In the genomic region with DNA sequence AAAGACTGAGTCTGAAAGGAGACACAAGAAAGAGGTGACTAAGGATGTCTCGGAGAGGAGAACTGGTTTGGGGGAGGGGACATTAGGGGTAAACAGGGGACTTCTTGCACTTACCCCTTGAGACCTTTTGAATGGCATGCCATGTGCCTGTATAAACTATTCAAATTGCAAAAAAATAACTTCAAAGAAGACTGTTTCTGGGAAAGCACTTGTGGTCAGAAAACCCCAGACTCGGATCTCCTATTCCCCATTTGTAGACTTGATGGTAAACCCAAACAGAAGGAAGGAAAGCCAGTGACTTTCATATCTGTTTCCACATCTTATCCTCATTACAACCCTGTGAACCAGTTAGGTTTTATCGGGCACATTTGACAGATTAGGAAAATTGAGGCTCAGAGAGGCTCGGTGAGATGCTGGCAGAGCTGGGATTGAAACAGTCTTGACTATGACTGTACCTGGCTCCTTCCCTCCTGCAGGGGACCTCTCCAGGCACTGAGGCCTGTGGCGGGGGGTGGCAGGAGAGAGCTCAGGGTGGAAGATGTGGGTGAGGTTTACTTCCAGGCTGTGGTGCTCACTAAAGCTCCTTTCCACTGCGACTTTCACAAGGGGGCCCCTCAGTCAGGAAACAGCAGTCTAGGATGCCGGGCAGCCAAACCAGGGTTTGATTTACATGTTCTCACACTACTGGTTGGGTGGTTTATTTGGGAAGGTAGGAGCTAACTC, we compare ENCODE assay signal across 18 cellular contexts. TPM values are rescaled to one million over a fixed set of nuclear protein-coding genes. Genes with fewer than 3 reads are reported as not detected.
A peak's percentile ranks its signal among the peaks of the same experiment; 100 is the strongest.
DNase-seq lines count a peak whose midpoint lies in the region; ATAC-seq, FAIRE-seq and TF ChIP-seq lines count a peak whose summit lies in the region.
"Had no signal": no experiment of that assay in that cellular context is flagged by ENCODE, and none has a peak within 500 bp of the region (broad histone marks: within the 10 kb centered on the region; RNA-seq: fewer than 3 reads in every experiment).

No MANE protein-coding gene starts in this region.

- CTCF ChIA-PET in H1 (lab: Charles Lee; ENCODE audit: partially characterized antibody) = interaction anchor here (0.6 to 2.3 kb wide), 9 partner anchors 9 to 345 kb away, joined by 3 to 8 read pairs (median 4); no protein-coding TSS in a partner anchor

- peak overlapping the region; percentile 14; the same call in 1 of the 2 replicates for H2AFZ ChIP-seq in H1 (ENCODE audit: low read length)

- H3K9ac ChIP-seq in BLaER1 treated with 17β-estradiol and CSF1 and Interleukin-3, amounts not matched to agents 10 nM and 100 nM = peak overlapping the region in 6 of 11 experiments; percentile 6 to 41 (median 32); a peak in 5 of 22 replicates
- H3K9ac ChIP-seq in H1 (replicated peaks in 1 of 4; ENCODE audit: extremely low read depth in 1 of 4, low read depth in 3 of 4, low read length in 3 of 4) = no peak overlapping the region; a peak in 1 of 7 replicates

- no peaks in the 10 kb centered on the region for H3K27me3 ChIP-seq in BLaER1 treated with 17β-estradiol and CSF1 and Interleukin-3, amounts not matched to agents 10 nM and 100 nM
- H3K27me3 ChIP-seq in H1 (replicated peaks in 1 of 4; ENCODE audit: control insufficient read depth in 3 of 4, extremely low read depth in 1 of 4, insufficient read depth in 3 of 4, low read length in 3 of 4) = no peaks in the 10 kb centered on the region
- H3K27me3 ChIP-seq: right atrium auricular region had no signal

- TF ChIP-seq POLR2A in NB4 (IDR thresholded peaks at IDR 0.05; ENCODE audit: extremely low read depth, insufficient read length) = no peak
- TF ChIP-seq POLR2A in H1 (IDR thresholded peaks at IDR 0.05; ENCODE audit: control extremely low read depth in 1 of 2, low read depth in 2 of 2, low read length in 2 of 2) = no peak

- no peak overlapping the region for H3K4ac ChIP-seq in H1 (replicated peaks; ENCODE audit: insufficient read length, low read depth, low read length)

- no peaks in the 10 kb centered on the region for H4K20me1 ChIP-seq in BLaER1 treated with 17β-estradiol and CSF1 and Interleukin-3, amounts not matched to agents 10 nM and 100 nM
- no peaks in the 10 kb centered on the region for H4K20me1 ChIP-seq in H1 (replicated peaks in 1 of 2; ENCODE audit: control insufficient read depth in 1 of 2, insufficient read depth in 2 of 2, low read length in 2 of 2)

- peak in 1 of 2 experiments; percentile 15; a peak in 1 of 4 replicates for TF ChIP-seq RAD21 in H1 (IDR thresholded peaks at IDR 0.05 in 1 of 2, conservative IDR thresholded peaks at IDR 0.05 in 1 of 2; ENCODE audit: low read depth in 2 of 2, low read length in 2 of 2)

- POLR2A ChIA-PET in H1 (lab: Charles Lee; ENCODE audit: partially characterized antibody) = no interaction called here

- no peak overlapping the region for H3K18ac ChIP-seq in H1 (ENCODE audit: extremely low read depth, low read length)

- no peaks in the 10 kb centered on the region for H3K9me3 ChIP-seq in BLaER1 treated with 17β-estradiol and CSF1 and Interleukin-3, amounts not matched to agents 10 nM and 100 nM (replicated peaks in 1 of 11)
- no peaks in the 10 kb centered on the region for H3K9me3 ChIP-seq in H1 (ENCODE audit: insufficient read depth in 2 of 2, low read depth in 1 of 2, low read length in 1 of 2)
- H3K9me3 ChIP-seq: left ventricle myocardium inferior, right atrium auricular region had no signal

- H3K23ac ChIP-seq in H1 (ENCODE audit: insufficient read length) = no peak overlapping the region

- no peak overlapping the region for H3K4me3 ChIP-seq in BLaER1 treated with 17β-estradiol and CSF1 and Interleukin-3, amounts not matched to agents 10 nM and 100 nM
- no peak overlapping the region for H3K4me3 ChIP-seq in NB4 (ENCODE audit: low read depth, low read length)
- no peak overlapping the region for H3K4me3 ChIP-seq in H1 (ENCODE audit: extremely low read depth in 1 of 4, insufficient read depth in 2 of 4, low read depth in 3 of 4, low read length in 4 of 4)
- H3K4me3 ChIP-seq: left ventricle myocardium inferior, right atrium auricular region had no signal

- peak overlapping the region in 8 of 11 experiments; percentile 5 to 60 (median 38); a peak in 13 of 22 replicates for H3K27ac ChIP-seq in BLaER1 treated with 17β-estradiol and CSF1 and Interleukin-3, amounts not matched to agents 10 nM and 100 nM
- H3K27ac ChIP-seq in H1 (ENCODE audit: low read depth, low read length) = no peak overlapping the region
- H3K27ac ChIP-seq: C4-2B, left ventricle myocardium inferior, right atrium auricular region had no signal

- H2BK120ac ChIP-seq in H1 (replicated peaks; ENCODE audit: low read depth, low read length) = no peak overlapping the region

- H3K4me1 ChIP-seq in BLaER1 treated with 17β-estradiol and CSF1 and Interleukin-3, amounts not matched to agents 10 nM and 100 nM = peaks cover 57 to 73% (median 64%) of the 10 kb centered on the region in 10 experiments
- H3K4me1 ChIP-seq in H1 (replicated peaks in 1 of 4; ENCODE audit: control insufficient read depth in 3 of 4, insufficient read depth in 4 of 4, low read length in 3 of 4) = peaks cover 0 to 4% (median under 1%) of the 10 kb centered on the region in 4 experiments; a peak in 4 of 7 replicates

- peak; percentile 48 for DNase-seq in NB4 (ENCODE audit: low read depth)
- DNase-seq in H1 (ENCODE audit: low read depth in 1 of 2, low spot score in 2 of 2) = no peak
- no peak for DNase-seq in Right ventricle myocardium superior
- DNase-seq: HFFc6; hippocampal formation; left ventricle myocardium inferior; NCI-H1436; NCI-H446 treated with DMSO at 0.1 percent for 48 hours; RPMI8226; stimulated activated CD4-positive, alpha-beta T cell treated with anti-CD3 and anti-CD28 coated beads, Interleukin-2, amount 100 ng/mL, for 48 hours had no signal

- FAIRE-seq in H1 (lab: Jason Lieb, UNC) = no peak
- FAIRE-seq: G401.6 had no signal

- no peak overlapping the region for H2AK5ac ChIP-seq in H1 (ENCODE audit: low read depth, low read length)

- TF ChIP-seq EP300 in H1 (IDR thresholded peaks at IDR 0.05; ENCODE audit: borderline replicate concordance in 1 of 2, low read depth in 2 of 2, low read length in 2 of 2) = no peak

- no peaks in the 10 kb centered on the region for H3K36me3 ChIP-seq in BLaER1 treated with 17β-estradiol and CSF1 and Interleukin-3, amounts not matched to agents 10 nM and 100 nM
- H3K36me3 ChIP-seq in H1 (ENCODE audit: control insufficient read depth in 2 of 4, insufficient read depth in 4 of 4, low read length in 3 of 4) = no peaks in the 10 kb centered on the region
- H3K36me3 ChIP-seq: left ventricle myocardium inferior, right atrium auricular region had no signal

- no peak overlapping the region for H2BK15ac ChIP-seq in H1 (ENCODE audit: low read length)

- no peak overlapping the region for H2BK5ac ChIP-seq in H1 (ENCODE audit: low read depth, low read length)

- no peak overlapping the region for H3K14ac ChIP-seq in H1 (ENCODE audit: insufficient read length)

- no peak overlapping the region for H4K8ac ChIP-seq in H1 (ENCODE audit: extremely low read depth, insufficient read depth, low read length)

- H3K79me1 ChIP-seq in H1 (ENCODE audit: low read depth, low read length) = no peaks in the 10 kb centered on the region

- H2BK20ac ChIP-seq in H1 (ENCODE audit: low read length) = no peak overlapping the region

- H2BK12ac ChIP-seq in H1 (ENCODE audit: low read depth, low read length) = no peak overlapping the region

- no peak for ATAC-seq in HG03442 (IDR thresholded peaks at IDR 0.05; ENCODE audit: unreplicated experiment)
- no peak for ATAC-seq in HG03571 (IDR thresholded peaks at IDR 0.05; ENCODE audit: unreplicated experiment)
- ATAC-seq in Right ventricle myocardium superior (ENCODE audit: poor library complexity) = no peak
- no peak for ATAC-seq in HG03354 (IDR thresholded peaks at IDR 0.05; ENCODE audit: poor library complexity, severe bottlenecking, unreplicated experiment)

- WGBS in H1 (ENCODE audit: extremely low coverage in 1 of 2, insufficient coverage in 1 of 2, insufficient read length in 1 of 2, insufficient replicate concordance in 2 of 2, low coverage in 1 of 2, low lambda C conversion rate in 2 of 2, missing lambda C conversion rate in 1 of 2), 2 experiments = 78% methylated on average over 7 of the region's 7 CpGs; no CpG with 5 or more reads in 1 of the 2 experiments

- H3K23me2 ChIP-seq in H1 (ENCODE audit: low read depth, low read length) = no peaks in the 10 kb centered on the region; the same call in 1 of the 2 replicates

- no peak overlapping the region for H4K91ac ChIP-seq in H1 (replicated peaks; ENCODE audit: insufficient read length, low read length)

- no peak overlapping the region for H3K56ac ChIP-seq in H1 (replicated peaks; ENCODE audit: insufficient read length, low read depth, low read length)

- H3K79me2 ChIP-seq in H1 (ENCODE audit: control insufficient read depth in 1 of 2, insufficient read depth in 2 of 2, low read length in 2 of 2) = no peaks in the 10 kb centered on the region

- intact Hi-C loops in Right ventricle myocardium superior (cut with DNase I) = no loop called here

- H3K4me2 ChIP-seq in BLaER1 treated with 17β-estradiol and CSF1 and Interleukin-3, amounts not matched to agents 10 nM and 100 nM = peak overlapping the region; percentile 53 to 83 (median 78)
- H3K4me2 ChIP-seq in H1 (ENCODE audit: insufficient read depth in 1 of 2, low read depth in 2 of 2, low read length in 2 of 2) = 0 out of 4 replicates have a peak overlapping the region, but pooled peaks of 1 of the 2 experiments have one; percentile 12

- H4K5ac ChIP-seq in H1 (ENCODE audit: insufficient read length, low read depth, low read length) = no peak overlapping the region

- TF ChIP-seq CTCF in GM12873 (IDR thresholded peaks at IDR 0.05; ENCODE audit: insufficient read depth, low read depth, low read length, missing control alignments) = peak; percentile 35
- no peak for TF ChIP-seq CTCF in NB4 (IDR thresholded peaks at IDR 0.05; ENCODE audit: low read depth, low read length)
- no peak for TF ChIP-seq CTCF in H1 (IDR thresholded peaks at IDR 0.05; ENCODE audit: control extremely low read depth in 1 of 3, insufficient read depth in 1 of 3, low read depth in 1 of 3, low read length in 3 of 3)

TF ChIP-seq in H1, 55 proteins besides CTCF, POLR2A, EP300 and RAD21:
- TF ChIP-seq KDM1A (IDR thresholded peaks at IDR 0.05; ENCODE audit: borderline replicate concordance, low read length) = 0 out of 2 replicates have a peak, but pooled peaks have one; percentile 12
- no peak for TF ChIP-seq SUZ12 (IDR thresholded peaks at IDR 0.05; ENCODE audit: low read length)

RNA-seq across cellular contexts. Expression of a gene that starts 30.5 kb away (rescaled TPM):
- 5.6 and 6.9 TPM in 2 replicates for total RNA-seq in H1 (2021; fragmentation: NEBNext Ultra II Directional; extraction: Animal tissue kit (Norgen Biotek cat#: 25700))
- 6.1 and 7.5 TPM in 2 replicates for polyA plus RNA-seq in H1 (2011; rRNA removed)
- 8.9 TPM for polyA plus RNA-seq in H1 (2011; cell fraction: cytosol; rRNA removed)
- polyA plus RNA-seq in H1 (2011; cell fraction: nucleus; rRNA removed) = 20.7 TPM
- 4.6 to 7.2 TPM (median 5.9 TPM) in 4 replicates for polyA plus RNA-seq in H1 (2012, experiment 1 of 2)
- 0.89 TPM for polyA plus RNA-seq in H1 (2012, experiment 2 of 2)
- 2.1 TPM for polyA plus RNA-seq in H1 (2013, experiment 1 of 2)
- polyA plus RNA-seq in H1 (2013, experiment 2 of 2) = 1.8 TPM
- 19.9 and 20.7 TPM in 2 replicates for polyA minus RNA-seq in H1 (2011; rRNA and poly(A)+ RNA removed)
- 9.5 TPM for polyA minus RNA-seq in H1 (2011; cell fraction: cytosol; rRNA and poly(A)+ RNA removed)
- 28.3 TPM for polyA minus RNA-seq in H1 (2011; cell fraction: nucleus; rRNA and poly(A)+ RNA removed)
- 7.2 TPM for total RNA-seq in Right ventricle myocardium superior

Comparison
In these comparisons a context has a peak if more than half of its experiments do, and no peak if none do; other contexts are left out.
1. H3K9ac ChIP-seq: peak in BLaER1 treated with 17β-estradiol and CSF1 and Interleukin-3, amounts not matched to agents 10 nM and 100 nM (6 of 11); none in H1 (0 of 4).